8 cellular contexts compared by ENCODE assay signal in the genomic region with DNA sequence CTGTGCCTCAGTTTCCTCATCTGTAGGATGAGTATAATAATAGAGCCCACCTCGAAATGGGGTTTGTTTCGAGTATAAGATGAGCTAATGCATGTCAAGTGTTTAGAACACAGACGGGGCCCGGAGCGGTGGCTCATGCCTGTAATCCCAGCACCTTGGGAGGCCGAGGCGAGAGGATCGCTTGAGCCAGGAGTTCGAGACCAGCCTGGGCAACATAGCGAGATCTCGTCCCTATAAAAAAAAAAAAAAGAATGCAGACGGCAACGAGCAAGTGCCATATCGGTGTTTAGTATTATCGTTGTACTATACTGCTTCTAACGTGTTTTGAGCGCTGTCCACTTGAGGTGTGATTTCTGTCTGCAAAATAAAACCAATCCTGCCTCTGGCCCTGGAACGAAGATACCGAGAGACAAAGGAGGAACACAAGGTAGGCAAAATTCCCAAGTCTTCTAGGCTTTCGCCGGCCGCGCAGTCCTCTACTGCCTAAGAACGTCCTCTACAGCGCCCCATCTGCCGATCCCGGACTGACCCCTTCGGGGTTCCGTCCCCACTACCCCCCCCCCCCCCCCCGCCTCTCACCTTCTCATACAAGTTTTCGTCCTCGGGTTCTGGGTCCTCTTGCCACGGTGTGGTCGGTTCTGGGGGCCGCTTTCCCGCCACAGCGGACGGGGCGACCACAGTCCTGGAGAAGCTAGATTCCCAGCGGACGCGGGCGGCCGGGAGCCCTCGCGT. TPM values are rescaled to one million over a fixed set of nuclear protein-coding genes. Genes with fewer than 3 reads are reported as not detected.
DNase-seq lines count a peak whose midpoint lies in the region; ATAC-seq, FAIRE-seq and TF ChIP-seq lines count a peak whose summit lies in the region.

No MANE protein-coding gene starts in this region.

- CTCF ChIA-PET in BJ (lab: Yijun Ruan, JAX) (interaction anchor here (0.9 to 1.5 kb wide), 4 partner anchors 9 to 379 kb away, joined by 3 to 6 read pairs (median 4); no protein-coding TSS in a partner anchor), SK-N-SH (lab: Yijun Ruan, JAX) (interaction anchor here (1.0 to 1.5 kb wide), 4 partner anchors 9 to 240 kb away, joined by 3 to 9 read pairs (median 4); no protein-coding TSS in a partner anchor), H1 (lab: Charles Lee; ENCODE audit: partially characterized antibody) (interaction anchor here (0.7 to 1.6 kb wide), 6 partner anchors 7 to 86 kb away, joined by 3 to 4 read pairs (median 4); no protein-coding TSS in a partner anchor)

- H2AFZ ChIP-seq in SK-N-SH (ENCODE audit: low read depth) (peak overlapping the region; percentile 71; the same call in 1 of the 2 replicates), H1 (ENCODE audit: low read length) (no peak overlapping the region)

- H3K4me3 ChIP-seq in BJ (ENCODE audit: low read depth, low read length) (peak overlapping the region; percentile 86), SK-N-SH (ENCODE audit: low read depth in 2 of 2, low read length in 1 of 2) (peak overlapping the region; percentile 57 to 77), H1 (ENCODE audit: extremely low read depth in 1 of 4, insufficient read depth in 2 of 4, low read depth in 3 of 4, low read length in 4 of 4) (peak overlapping the region; percentile 74 to 97 (median 84)), testis (peak overlapping the region; percentile 73 to 77)

- H3K23me2 ChIP-seq in H1 (ENCODE audit: low read depth, low read length): peaks cover 9% of the 10 kb centered on the region; the same call in 1 of the 2 replicates

- H3K36me3 ChIP-seq in BJ (ENCODE audit: control insufficient read depth, insufficient read depth, low read length) (peaks cover 7% of the 10 kb centered on the region), SK-N-SH (replicated peaks in 1 of 2; ENCODE audit: control insufficient read depth in 1 of 2, insufficient read depth in 2 of 2, low read length in 1 of 2) (peaks cover 0 to 2% of the 10 kb centered on the region in 2 experiments), H1 (ENCODE audit: control insufficient read depth in 2 of 4, insufficient read depth in 4 of 4, low read length in 3 of 4) (peaks cover 0 to 10% (median 4%) of the 10 kb centered on the region in 4 experiments; a peak in 4 of 8 replicates), testis (ENCODE audit: low read depth, missing control alignments) (no peaks in the 10 kb centered on the region)

- H3K4me2 ChIP-seq in SK-N-SH (peak overlapping the region; percentile 87), H1 (ENCODE audit: insufficient read depth in 1 of 2, low read depth in 2 of 2, low read length in 2 of 2) (peak overlapping the region; percentile 65 to 92)

- H3K18ac ChIP-seq in H1 (ENCODE audit: extremely low read depth, low read length): peak overlapping the region; percentile 48; the same call in 1 of the 2 replicates

- H3K4ac ChIP-seq in H1 (replicated peaks; ENCODE audit: insufficient read length, low read depth, low read length): no peak overlapping the region

- H2BK15ac ChIP-seq in H1 (ENCODE audit: low read length): no peak overlapping the region

- H3K4me1 ChIP-seq in SK-N-SH (ENCODE audit: control insufficient read depth in 1 of 2, insufficient read depth in 2 of 2, low read depth in 1 of 2, low read length in 1 of 2) (peaks cover 0 to 14% of the 10 kb centered on the region in 2 experiments; a peak in 1 of 4 replicates), H1 (replicated peaks in 1 of 4; ENCODE audit: control insufficient read depth in 3 of 4, insufficient read depth in 4 of 4, low read length in 3 of 4) (peaks cover 0 to 6% (median 2%) of the 10 kb centered on the region in 4 experiments; a peak in 4 of 7 replicates), testis (peaks cover 7% of the 10 kb centered on the region)

- H3K27me3 Mint-ChIP-seq in memory B cell: no peaks in the 10 kb centered on the region

- H2BK12ac ChIP-seq in H1 (ENCODE audit: low read depth, low read length): no peak overlapping the region; the same call in 1 of the 2 replicates

- H3K4me3 Mint-ChIP-seq in memory B cell: peak overlapping the region; percentile 97

- no peak for TF ChIP-seq EP300 in SK-N-SH (IDR thresholded peaks at IDR 0.05; ENCODE audit: borderline replicate concordance in 1 of 2, low read depth in 1 of 2, low read length in 1 of 2)
- TF ChIP-seq EP300 in H1 (IDR thresholded peaks at IDR 0.05; ENCODE audit: borderline replicate concordance in 1 of 2, low read depth in 2 of 2, low read length in 2 of 2): no peak

- no peak overlapping the region for H4K91ac ChIP-seq in H1 (replicated peaks; ENCODE audit: insufficient read length, low read length)

- peak; percentile 84 for FAIRE-seq in H1 (lab: Jason Lieb, UNC)

- intact Hi-C loops in testis (cut with DNase I; ENCODE audit: low total_unique reads): no loop called here

- H3K27ac ChIP-seq in SK-N-SH (ENCODE audit: low read depth in 2 of 2, low read length in 1 of 2) (peak overlapping the region; percentile 94 to 98), H1 (ENCODE audit: low read depth, low read length) (peak overlapping the region; percentile 80; the same call in 1 of the 2 replicates), testis (peak overlapping the region; percentile 93 to 96)

- DNase-seq in BJ (ENCODE audit: low read depth) (peak; percentile 4), SK-N-SH (peak; percentile 72), H1 (ENCODE audit: low read depth in 1 of 2, low spot score in 2 of 2) (no peak), memory B cell (ENCODE audit: low spot score in 2 of 2) (no peak), testis (peak; percentile 36), KBM-7 (no peak)

- in situ Hi-C loops in KBM-7 (cut with MboI; ENCODE audit: low pct_unique_long_range_greater_than_20kb, low sequenced_read_pairs): no loop called here

- H4K5ac ChIP-seq in H1 (ENCODE audit: insufficient read length, low read depth, low read length): no peak overlapping the region

- POLR2A ChIA-PET in BJ (lab: Charles Lee): interaction anchor here (1.2 kb wide), 1 partner anchor 15 kb away, joined by 4 read pairs; no protein-coding TSS in a partner anchor
- POLR2A ChIA-PET in SK-N-SH (lab: Yijun Ruan, JAX): interaction anchor here (1.0 to 2.9 kb wide), 3 partner anchors 15 to 47 kb away, joined by 3 to 19 read pairs (median 3); no protein-coding TSS in a partner anchor
- POLR2A ChIA-PET in H1 (lab: Charles Lee; ENCODE audit: partially characterized antibody): interaction anchor here (0.6 to 3.9 kb wide), 10 partner anchors 9 to 854 kb away, joined by 3 to 28 read pairs (median 4); partner anchors contain the start of gene RGN

- H3K23ac ChIP-seq in H1 (ENCODE audit: insufficient read length): no peak overlapping the region

- H3K79me1 ChIP-seq in H1 (ENCODE audit: low read depth, low read length): peaks cover 2% of the 10 kb centered on the region; the same call in 1 of the 2 replicates

- TF ChIP-seq POLR2A in H1 (IDR thresholded peaks at IDR 0.05; ENCODE audit: control extremely low read depth in 1 of 2, low read depth in 2 of 2, low read length in 2 of 2): no peak
- no peak for TF ChIP-seq POLR2A in testis (IDR thresholded peaks at IDR 0.05)

- H2BK5ac ChIP-seq in H1 (ENCODE audit: low read depth, low read length): peak overlapping the region; percentile 66; the same call in 1 of the 2 replicates

- H3K9me3 Mint-ChIP-seq in memory B cell: no peaks in the 10 kb centered on the region

- H3K9me2 ChIP-seq in SK-N-SH: no peaks in the 10 kb centered on the region

- no peak for TF ChIP-seq RAD21 in SK-N-SH (IDR thresholded peaks at IDR 0.05; ENCODE audit: low read length)
- TF ChIP-seq RAD21 in H1 (IDR thresholded peaks at IDR 0.05 in 1 of 2, conservative IDR thresholded peaks at IDR 0.05 in 1 of 2; ENCODE audit: low read depth in 2 of 2, low read length in 2 of 2): no peak

- H2BK120ac ChIP-seq in H1 (replicated peaks; ENCODE audit: low read depth, low read length): no peak overlapping the region

- H3K9ac ChIP-seq in SK-N-SH: peak overlapping the region; percentile 92; the same call in 1 of the 2 replicates
- H3K9ac ChIP-seq in H1 (replicated peaks in 1 of 4; ENCODE audit: extremely low read depth in 1 of 4, low read depth in 3 of 4, low read length in 3 of 4): peak overlapping the region; percentile 60 to 95 (median 80)

- H3K79me2 ChIP-seq in SK-N-SH (ENCODE audit: insufficient read depth): peaks cover 52% of the 10 kb centered on the region
- peaks cover 19 to 51% of the 10 kb centered on the region in 2 experiments for H3K79me2 ChIP-seq in H1 (ENCODE audit: control insufficient read depth in 1 of 2, insufficient read depth in 2 of 2, low read length in 2 of 2)

- H2BK20ac ChIP-seq in H1 (ENCODE audit: low read length): no peak overlapping the region

- no peaks in the 10 kb centered on the region for H3K27me3 ChIP-seq in BJ (ENCODE audit: control insufficient read depth, insufficient read depth, low read length)
- H3K27me3 ChIP-seq in SK-N-SH (ENCODE audit: insufficient read depth): no peaks in the 10 kb centered on the region
- H3K27me3 ChIP-seq in H1 (replicated peaks in 1 of 4; ENCODE audit: control insufficient read depth in 3 of 4, extremely low read depth in 1 of 4, insufficient read depth in 3 of 4, low read length in 3 of 4): no peaks in the 10 kb centered on the region
- no peaks in the 10 kb centered on the region for H3K27me3 ChIP-seq in testis

- H3K4me1 Mint-ChIP-seq in memory B cell: peaks cover 24% of the 10 kb centered on the region

- peaks cover 12% of the 10 kb centered on the region for H3K36me3 Mint-ChIP-seq in memory B cell

- peaks cover 16% of the 10 kb centered on the region for H4K20me1 ChIP-seq in SK-N-SH (ENCODE audit: insufficient read depth)
- H4K20me1 ChIP-seq in H1 (replicated peaks in 1 of 2; ENCODE audit: control insufficient read depth in 1 of 2, insufficient read depth in 2 of 2, low read length in 2 of 2): peaks cover 11 to 13% of the 10 kb centered on the region in 2 experiments

- H3F3A ChIP-seq in SK-N-SH (replicated peaks; ENCODE audit: insufficient read depth): peaks cover 4% of the 10 kb centered on the region

- H3K9me3 ChIP-seq in SK-N-SH (no peaks in the 10 kb centered on the region), H1 (ENCODE audit: insufficient read depth in 2 of 2, low read depth in 1 of 2, low read length in 1 of 2) (no peaks in the 10 kb centered on the region), testis (no peaks in the 10 kb centered on the region)

- H3K14ac ChIP-seq in H1 (ENCODE audit: insufficient read length): no peak overlapping the region

- H2AK5ac ChIP-seq in H1 (ENCODE audit: low read depth, low read length): 0 out of 2 replicates have a peak overlapping the region, but pooled peaks have one; percentile 39

- TF ChIP-seq CTCF in BJ (IDR thresholded peaks at IDR 0.05; ENCODE audit: insufficient read depth, low read depth, low read length) (no peak), SK-N-SH (IDR thresholded peaks at IDR 0.05) (no peak), H1 (IDR thresholded peaks at IDR 0.05; ENCODE audit: control extremely low read depth in 1 of 3, insufficient read depth in 1 of 3, low read depth in 1 of 3, low read length in 3 of 3) (no peak), testis (IDR thresholded peaks at IDR 0.05) (no peak)

- no peak overlapping the region for H3K56ac ChIP-seq in H1 (replicated peaks; ENCODE audit: insufficient read length, low read depth, low read length)

- H3K27ac Mint-ChIP-seq in memory B cell: peak overlapping the region; percentile 98

- peak overlapping the region; percentile 9; the same call in 1 of the 2 replicates for H4K8ac ChIP-seq in H1 (ENCODE audit: extremely low read depth, insufficient read depth, low read length)

- WGBS in SK-N-SH (ENCODE audit: low lambda C conversion rate): 26% methylated on average over 32 of the region's 46 CpGs
- WGBS in H1 (ENCODE audit: extremely low coverage in 1 of 2, insufficient coverage in 1 of 2, insufficient read length in 1 of 2, insufficient replicate concordance in 2 of 2, low coverage in 1 of 2, low lambda C conversion rate in 2 of 2, missing lambda C conversion rate in 1 of 2), 2 experiments: 20% methylated on average over 16 of the region's 46 CpGs; no CpG with 5 or more reads in 1 of the 2 experiments
- 3 to 13% methylated on average over 14 to 30 of the region's 46 CpGs for WGBS in testis, 2 donors

- peak; percentile 21 for ATAC-seq in GM18511 (IDR thresholded peaks at IDR 0.05; ENCODE audit: unreplicated experiment)
- ATAC-seq in HG03280 (IDR thresholded peaks at IDR 0.05; ENCODE audit: unreplicated experiment): peak; percentile 14
- peak; percentile 16 for ATAC-seq in memory B cell (ENCODE audit: low read depth)

RNA-seq across cellular contexts. Expression of gene NDUFB11, which starts 0.4 kb away (rescaled TPM):
- 46.8 and 57.1 TPM in 2 replicates for polyA plus RNA-seq in BJ (2011; rRNA removed)
- 39.9 and 83.6 TPM in 2 replicates for polyA minus RNA-seq in BJ (2011; rRNA and poly(A)+ RNA removed)
- 74.9 and 107 TPM in 2 replicates for polyA plus RNA-seq in SK-N-SH (2012; rRNA removed)
- polyA plus RNA-seq in SK-N-SH (2012; cell fraction: cytosol; rRNA removed): 72.6 and 79.2 TPM in 2 replicates
- 29.1 and 55.5 TPM in 2 replicates for polyA plus RNA-seq in SK-N-SH (2012; cell fraction: nucleus; rRNA removed)
- 120 and 127 TPM in 2 replicates for total RNA-seq in H1 (2021; fragmentation: NEBNext Ultra II Directional; extraction: Animal tissue kit (Norgen Biotek cat#: 25700))
- 131 and 178 TPM in 2 replicates for polyA plus RNA-seq in H1 (2011; rRNA removed)
- 113 TPM for polyA plus RNA-seq in H1 (2011; cell fraction: cytosol; rRNA removed)
- 103 TPM for polyA plus RNA-seq in H1 (2011; cell fraction: nucleus; rRNA removed)
- polyA plus RNA-seq in H1 (2012, experiment 1 of 2): 87.9 to 121 TPM (median 120 TPM) in 4 replicates
- polyA plus RNA-seq in H1 (2012, experiment 2 of 2): 95.2 TPM
- 120 TPM for polyA plus RNA-seq in H1 (2013, experiment 1 of 2)
- polyA plus RNA-seq in H1 (2013, experiment 2 of 2): 139 TPM
- 56.4 and 66.3 TPM in 2 replicates for polyA minus RNA-seq in H1 (2011; rRNA and poly(A)+ RNA removed)
- polyA minus RNA-seq in H1 (2011; cell fraction: cytosol; rRNA and poly(A)+ RNA removed): 26.3 TPM
- 38.8 TPM for polyA minus RNA-seq in H1 (2011; cell fraction: nucleus; rRNA and poly(A)+ RNA removed)
- 10 to 100 TPM; 68.0 to 77.4 TPM for total RNA-seq in testis
- polyA plus RNA-seq in testis (ENCODE audit: insufficient read depth, low read depth, low replicate concordance): 41.3 TPM

RNA-seq across cellular contexts. Expression of gene RBM10, which starts 1.0 kb away (rescaled TPM):
- polyA plus RNA-seq in BJ (2011; rRNA removed) (16.9 and 30.9 TPM in 2 replicates), SK-N-SH (2012; rRNA removed) (24.7 and 34.4 TPM in 2 replicates), H1 (2011; rRNA removed) (35.7 and 60.8 TPM in 2 replicates), testis (ENCODE audit: insufficient read depth, low read depth, low replicate concordance) (20.4 TPM)
- 25.9 and 28.1 TPM in 2 replicates for polyA minus RNA-seq in BJ (2011; rRNA and poly(A)+ RNA removed)
- polyA plus RNA-seq in SK-N-SH (2012; cell fraction: cytosol; rRNA removed): 15.1 and 23.5 TPM in 2 replicates
- 47.0 and 52.0 TPM in 2 replicates for polyA plus RNA-seq in SK-N-SH (2012; cell fraction: nucleus; rRNA removed)
- total RNA-seq in H1 (2021; fragmentation: NEBNext Ultra II Directional; extraction: Animal tissue kit (Norgen Biotek cat#: 25700)): 64.0 and 69.8 TPM in 2 replicates
- polyA plus RNA-seq in H1 (2011; cell fraction: cytosol; rRNA removed): 42.0 TPM
- 83.4 TPM for polyA plus RNA-seq in H1 (2011; cell fraction: nucleus; rRNA removed)
- 34.4 to 65.4 TPM (median 57.5 TPM) in 4 replicates for polyA plus RNA-seq in H1 (2012, experiment 1 of 2)
- polyA plus RNA-seq in H1 (2012, experiment 2 of 2): 35.6 TPM
- polyA plus RNA-seq in H1 (2013, experiment 1 of 2): 42.9 TPM
- polyA plus RNA-seq in H1 (2013, experiment 2 of 2): 41.4 TPM
- polyA minus RNA-seq in H1 (2011; rRNA and poly(A)+ RNA removed): 26.5 and 36.4 TPM in 2 replicates
- polyA minus RNA-seq in H1 (2011; cell fraction: cytosol; rRNA and poly(A)+ RNA removed): 48.5 TPM
- 25.3 TPM for polyA minus RNA-seq in H1 (2011; cell fraction: nucleus; rRNA and poly(A)+ RNA removed)
- 10 to 100 TPM; 28.5 to 41.3 TPM for total RNA-seq in testis

RNA-seq across cellular contexts. Expression of gene UBA1, which starts 49.6 kb away (rescaled TPM):
- polyA plus RNA-seq in BJ (2011; rRNA removed) (185 and 296 TPM in 2 replicates), SK-N-SH (2012; rRNA removed) (249 and 283 TPM in 2 replicates), H1 (2011; rRNA removed) (458 and 562 TPM in 2 replicates), testis (ENCODE audit: insufficient read depth, low read depth, low replicate concordance) (207 TPM)
- polyA minus RNA-seq in BJ (2011; rRNA and poly(A)+ RNA removed): 187 and 262 TPM in 2 replicates
- 125 and 170 TPM in 2 replicates for polyA plus RNA-seq in SK-N-SH (2012; cell fraction: cytosol; rRNA removed)
- polyA plus RNA-seq in SK-N-SH (2012; cell fraction: nucleus; rRNA removed): 396 and 495 TPM in 2 replicates
- total RNA-seq in H1 (2021; fragmentation: NEBNext Ultra II Directional; extraction: Animal tissue kit (Norgen Biotek cat#: 25700)): 313 and 325 TPM in 2 replicates
- 389 TPM for polyA plus RNA-seq in H1 (2011; cell fraction: cytosol; rRNA removed)
- 640 TPM for polyA plus RNA-seq in H1 (2011; cell fraction: nucleus; rRNA removed)
- polyA plus RNA-seq in H1 (2012, experiment 1 of 2): 242 to 369 TPM (median 343 TPM) in 4 replicates
- 340 TPM for polyA plus RNA-seq in H1 (2012, experiment 2 of 2)
- polyA plus RNA-seq in H1 (2013, experiment 1 of 2): 179 TPM
- polyA plus RNA-seq in H1 (2013, experiment 2 of 2): 156 TPM
- polyA minus RNA-seq in H1 (2011; rRNA and poly(A)+ RNA removed): 380 and 389 TPM in 2 replicates
- 162 TPM for polyA minus RNA-seq in H1 (2011; cell fraction: cytosol; rRNA and poly(A)+ RNA removed)
- 128 TPM for polyA minus RNA-seq in H1 (2011; cell fraction: nucleus; rRNA and poly(A)+ RNA removed)
- 100 to 1,000 TPM; 243 to 338 TPM for total RNA-seq in testis

Comparison
In these comparisons a context has a peak if more than half of its experiments do, and no peak if none do; other contexts are left out.
1. DNase-seq: peak in BJ (single experiment), SK-N-SH (single experiment) and testis (single experiment); none in H1 (0 of 2), memory B cell (0 of 2) and KBM-7 (single experiment).
2. Peak in every context shown above with its lines, with median percentiles within 50 percentile points of each other: H3K4me3 ChIP-seq, ATAC-seq and H3K27ac ChIP-seq.